10 cellular contexts compared by ENCODE assay signal in the genomic region with DNA sequence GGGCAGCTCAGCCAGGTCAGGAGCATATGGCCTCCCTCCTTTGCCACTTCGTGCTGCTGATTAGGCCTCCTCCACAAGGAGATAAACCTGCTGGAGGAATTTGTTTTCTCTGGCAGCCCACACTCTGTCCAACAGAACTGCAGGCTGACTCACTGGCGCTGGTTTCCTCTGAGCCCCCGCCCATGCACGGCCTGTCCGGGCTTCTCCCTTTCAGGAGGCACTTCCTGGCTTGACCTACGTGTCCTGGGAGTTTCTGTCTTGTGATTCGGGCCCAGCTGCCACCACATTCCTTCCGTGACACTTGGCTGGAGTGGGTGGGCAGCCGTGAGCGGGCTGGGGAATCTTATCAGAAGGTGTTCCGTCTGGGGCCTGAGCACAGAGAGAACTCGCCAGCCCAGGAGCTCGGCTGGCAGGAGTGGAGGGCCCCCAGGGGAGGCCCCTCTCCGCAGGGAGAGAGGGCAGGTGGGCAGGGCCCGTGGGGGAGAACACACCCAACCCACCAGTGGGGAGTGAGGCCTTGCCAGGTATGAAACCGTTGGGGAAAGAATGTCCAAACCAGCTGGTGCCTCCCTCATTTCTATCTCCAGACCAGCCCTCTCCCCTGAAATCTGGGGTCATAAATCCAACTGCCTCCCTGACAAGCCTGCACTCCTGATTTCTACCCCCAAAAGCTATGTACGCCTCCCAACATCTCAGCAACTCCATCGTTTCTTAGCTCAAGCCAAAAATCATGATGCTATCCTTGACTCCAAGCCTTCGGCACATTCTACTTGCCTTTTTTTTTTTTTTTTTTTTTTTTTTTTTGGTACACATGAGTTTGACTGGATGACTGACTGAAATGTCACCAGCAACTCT.
DNase-seq lines count a peak whose midpoint lies in the region; ATAC-seq, FAIRE-seq and TF ChIP-seq lines count a peak whose summit lies in the region.
"Had no signal": no experiment of that assay in that cellular context is flagged by ENCODE, and none has a peak within 500 bp of the region (broad histone marks: within the 10 kb centered on the region; RNA-seq: fewer than 3 reads in every experiment).

No MANE protein-coding gene starts in this region.

- H3K4me3 Mint-ChIP-seq in progenitor cell of endocrine pancreas (ENCODE audit: low read depth), result no peak overlapping the region
- H3K4me3 Mint-ChIP-seq: activated naive CD8-positive, alpha-beta T cell; stimulated activated naive CD8-positive, alpha-beta T cell treated with anti-CD3 and anti-CD28 coated beads, Interleukin-15, amount 100 ng/mL, for 72 hours had no signal

- H3K4me1 Mint-ChIP-seq in progenitor cell of endocrine pancreas (ENCODE audit: low read depth), result peaks cover 9% of the 10 kb centered on the region

- no peaks in the 10 kb centered on the region for H3K36me3 ChIP-seq in psoas muscle (ENCODE audit: insufficient read depth in 1 of 2, low read depth in 1 of 2)

- no peak overlapping the region for H3K27ac Mint-ChIP-seq in progenitor cell of endocrine pancreas
- H3K27ac Mint-ChIP-seq: activated naive CD8-positive, alpha-beta T cell; stimulated activated naive CD8-positive, alpha-beta T cell treated with anti-CD3 and anti-CD28 coated beads, Interleukin-15, amount 100 ng/mL, for 72 hours had no signal

- no peak for TF ChIP-seq POLR2A in GM12891 (IDR thresholded peaks at IDR 0.05; ENCODE audit: low read depth, low read length)

- H3K4me1 ChIP-seq in psoas muscle, result peaks cover 32% of the 10 kb centered on the region

- H3K9me3 Mint-ChIP-seq in progenitor cell of endocrine pancreas (ENCODE audit: low read depth), result peaks cover 3% of the 10 kb centered on the region

- peaks cover 14% of the 10 kb centered on the region for H3K27me3 Mint-ChIP-seq in progenitor cell of endocrine pancreas
- H3K27me3 Mint-ChIP-seq: activated naive CD8-positive, alpha-beta T cell; stimulated activated naive CD8-positive, alpha-beta T cell treated with anti-CD3 and anti-CD28 coated beads, Interleukin-15, amount 100 ng/mL, for 72 hours had no signal

- whole genome bisulfite sequencing in psoas muscle, 3 donors, result 15 to 19% (median 16%) methylated on average over 19 of the region's 19 CpGs

- TF ChIP-seq CTCF in psoas muscle (IDR thresholded peaks at IDR 0.05) (no peak), progenitor cell of endocrine pancreas (IDR thresholded peaks at IDR 0.05; ENCODE audit: unreplicated experiment) (no peak)

- no peaks in the 10 kb centered on the region for H3K27me3 ChIP-seq in psoas muscle (ENCODE audit: insufficient read depth in 3 of 3, low read length in 2 of 3)

- H3K9me3 ChIP-seq in psoas muscle, result no peaks in the 10 kb centered on the region

- FAIRE-seq in GM12891 (lab: Jason Lieb, UNC), result no peak

- H3K27ac ChIP-seq in psoas muscle, result peak overlapping the region; percentile 85

- H3K36me3 Mint-ChIP-seq in progenitor cell of endocrine pancreas (ENCODE audit: insufficient read depth), result no peaks in the 10 kb centered on the region
- H3K36me3 Mint-ChIP-seq: activated naive CD8-positive, alpha-beta T cell had no signal

- peak; percentile 15 for DNase-seq in DMS 273 treated with DMSO at 0.1 percent for 48 hours (lab: John Stamatoyannopoulos, UW)
- DNase-seq in T1000 (lab: John Stamatoyannopoulos, UW), result peak; percentile 71
- peak; percentile 91 for DNase-seq in Right ventricle myocardium inferior (ENCODE audit: missing footprints)
- peak; percentile 87 to 93 for DNase-seq in psoas muscle
- no peak for DNase-seq in GM12891 (ENCODE audit: insufficient read length, low spot score)
- no peak for DNase-seq in NCI-H2227 (lab: John Stamatoyannopoulos, UW; ENCODE audit: unreplicated experiment)
- DNase-seq in progenitor cell of endocrine pancreas (ENCODE audit: low spot score, unreplicated experiment), result no peak
- DNase-seq in NCI-H1436 treated with DMSO at 0.1 percent for 48 hours (lab: John Stamatoyannopoulos, UW), result no peak

- ATAC-seq in Right ventricle myocardium inferior, result peak; percentile 95
- peak; percentile 95 to 98 (median 96) for ATAC-seq in psoas muscle
- ATAC-seq: stimulated activated naive CD8-positive, alpha-beta T cell treated with anti-CD3 and anti-CD28 coated beads, Interleukin-15, amount 100 ng/mL, for 72 hours had no signal

- peak overlapping the region; percentile 3 for H3K4me3 ChIP-seq in psoas muscle

- intact Hi-C loops in Right ventricle myocardium inferior (cut with DNase I), result loop anchor here (1.0 to 5.0 kb wide), 5 partner anchors 18 to 247 kb away; a partner anchor contains a TSS
- intact Hi-C loops in psoas muscle (cut with DNase I), result no loop called here

TF ChIP-seq in GM12891, 5 proteins besides CTCF, POLR2A, EP300 and RAD21:
- TF ChIP-seq TAF1 (IDR thresholded peaks at IDR 0.05; ENCODE audit: low read depth, low read length), result no peak
- TF ChIP-seq POLR2AphosphoS5 (IDR thresholded peaks at IDR 0.05; ENCODE audit: low read depth, low read length), result no peak
- TF ChIP-seq PAX5 (IDR thresholded peaks at IDR 0.05; ENCODE audit: insufficient read depth, low read length, severe bottlenecking), result no peak
- TF ChIP-seq SPI1 (IDR thresholded peaks at IDR 0.05; ENCODE audit: low read depth, low read length), result no peak
- no peak for TF ChIP-seq POU2F2 (IDR thresholded peaks at IDR 0.05; ENCODE audit: low read depth, low read length)

Comparison
In these comparisons a context has a peak if more than half of its experiments do, and no peak if none do; other contexts are left out.
1. DNase-seq: peak in DMS 273 treated with DMSO at 0.1 percent for 48 hours (single experiment), T1000 (single experiment), Right ventricle myocardium inferior (single experiment) and psoas muscle (2 of 2); none in GM12891 (single experiment), NCI-H2227 (single experiment), progenitor cell of endocrine pancreas (single experiment) and NCI-H1436 treated with DMSO at 0.1 percent for 48 hours (single experiment).